Comparison of ENCODE assay signal across 19 cellular contexts in the genomic region with DNA sequence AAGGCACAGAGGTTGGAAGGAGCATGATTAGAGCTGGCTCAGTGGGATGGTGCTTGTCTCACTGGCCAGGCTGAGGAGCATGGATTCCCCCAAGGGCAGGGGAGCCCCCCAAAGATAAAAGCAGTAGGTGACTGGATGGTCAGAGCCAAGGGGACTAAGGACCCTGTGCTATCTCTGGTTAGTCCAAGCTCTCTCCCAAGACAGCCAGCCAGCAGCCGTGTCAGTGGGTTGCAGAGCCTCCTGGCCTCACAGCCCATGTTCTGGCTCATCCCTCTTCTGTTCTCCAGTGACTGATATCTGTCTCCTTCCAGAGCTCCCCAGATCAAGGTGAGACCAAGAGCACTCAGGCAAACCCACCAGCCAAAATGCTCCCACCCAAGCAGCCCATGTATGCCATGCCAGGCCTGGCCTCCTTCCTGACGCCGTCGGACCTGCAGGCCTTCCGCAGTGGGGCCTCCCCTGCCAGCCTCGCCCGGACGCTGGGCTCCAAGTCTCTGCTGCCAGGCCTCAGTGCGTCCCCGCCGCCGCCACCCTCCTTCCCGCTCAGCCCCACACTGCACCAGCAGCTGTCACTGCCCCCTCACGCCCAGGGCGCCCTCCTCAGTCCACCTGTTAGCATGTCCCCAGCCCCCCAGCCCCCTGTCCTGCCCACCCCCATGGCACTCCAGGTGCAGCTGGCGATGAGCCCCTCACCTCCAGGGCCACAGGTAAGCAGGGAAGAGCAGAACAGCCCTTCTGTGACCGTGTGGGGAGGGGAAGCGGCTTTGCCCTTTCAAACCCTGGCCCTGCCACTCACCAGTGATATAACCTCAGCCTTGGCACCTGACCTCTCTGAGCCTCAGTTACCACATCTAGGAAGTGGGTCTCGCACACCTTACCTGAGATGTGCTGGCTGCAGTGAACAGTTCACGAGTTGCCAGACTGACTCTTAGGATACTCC.
DNase-seq lines count a peak whose midpoint lies in the region; ATAC-seq and TF ChIP-seq lines count a peak whose summit lies in the region.
"Had no signal": no experiment of that assay in that cellular context is flagged by ENCODE, and none has a peak within 500 bp of the region (broad histone marks: within the 10 kb centered on the region; RNA-seq: fewer than 3 reads in every experiment).

No MANE protein-coding gene starts in this region.

- POLR2A ChIA-PET in naive thymus-derived CD8-positive, alpha-beta T cell (lab: Charles Lee), result interaction anchor here (0.9 to 5.2 kb wide), 3 partner anchors 8 to 14 kb away, joined by 4 to 56 read pairs (median 39); no protein-coding TSS in a partner anchor

- no peaks in the 10 kb centered on the region for H4K20me1 ChIP-seq in neural progenitor cell (ENCODE audit: low read depth)
- H4K20me1 ChIP-seq: BLaER1 had no signal

- H3K9ac ChIP-seq in neural progenitor cell, result no peak overlapping the region
- H3K9ac ChIP-seq: BLaER1 had no signal

- ATAC-seq in T-helper 17 cell, result no peak
- no peak for ATAC-seq in naive thymus-derived CD8-positive, alpha-beta T cell
- no peak for ATAC-seq in HG03565 (IDR thresholded peaks at IDR 0.05; ENCODE audit: unreplicated experiment)
- ATAC-seq: GM23338, PC-3 had no signal

- no peaks in the 10 kb centered on the region for H3K79me2 ChIP-seq in neural progenitor cell (ENCODE audit: low read depth)

- H3K36me3 Mint-ChIP-seq in activated naive CD4-positive, alpha-beta T cell treated with anti-CD3 and anti-CD28 coated beads, Interleukin-2, amount 10 ng/mL, durations not matched to agents 7 days and 5 days, result peaks cover 11% of the 10 kb centered on the region
- no peaks in the 10 kb centered on the region for H3K36me3 Mint-ChIP-seq in T-helper 17 cell (ENCODE audit: low read depth)
- H3K36me3 Mint-ChIP-seq in naive thymus-derived CD8-positive, alpha-beta T cell, result no peaks in the 10 kb centered on the region
- H3K36me3 Mint-ChIP-seq in type B pancreatic cell, result no peaks in the 10 kb centered on the region
- H3K36me3 Mint-ChIP-seq in neural progenitor cell, result no peaks in the 10 kb centered on the region

- H2AFZ ChIP-seq in neural progenitor cell (replicated peaks), result no peak overlapping the region
- H2AFZ ChIP-seq: GM23338 had no signal

- peaks cover 51% of the 10 kb centered on the region for H3K27me3 Mint-ChIP-seq in activated naive CD4-positive, alpha-beta T cell treated with anti-CD3 and anti-CD28 coated beads, Interleukin-2, amount 10 ng/mL, durations not matched to agents 7 days and 5 days
- H3K27me3 Mint-ChIP-seq in T-helper 17 cell (peaks cover 4% of the 10 kb centered on the region), type B pancreatic cell (peaks cover 16% of the 10 kb centered on the region), neural progenitor cell (ENCODE audit: insufficient read depth, low read depth) (peaks cover 6% of the 10 kb centered on the region)
- peaks cover 0 to 2% (median 0%) of the 10 kb centered on the region in 5 donors for H3K27me3 Mint-ChIP-seq in naive thymus-derived CD8-positive, alpha-beta T cell

- H3K27me3 ChIP-seq in neural progenitor cell, result no peaks in the 10 kb centered on the region
- H3K27me3 ChIP-seq: BLaER1 had no signal

- H3K36me3 ChIP-seq in neural progenitor cell, result no peaks in the 10 kb centered on the region
- H3K36me3 ChIP-seq: BLaER1 had no signal

- peak overlapping the region; percentile 22 for H3K27ac Mint-ChIP-seq in activated naive CD4-positive, alpha-beta T cell treated with anti-CD3 and anti-CD28 coated beads, Interleukin-2, amount 10 ng/mL, durations not matched to agents 7 days and 5 days
- H3K27ac Mint-ChIP-seq in T-helper 17 cell (peak overlapping the region; percentile 70), type B pancreatic cell (no peak overlapping the region), neural progenitor cell (no peak overlapping the region)
- H3K27ac Mint-ChIP-seq in naive thymus-derived CD8-positive, alpha-beta T cell, result peak overlapping the region; percentile 14 to 100 (median 72)
- H3K27ac Mint-ChIP-seq: GM23338 had no signal

- H3K9me3 ChIP-seq in T-helper 17 cell (ENCODE audit: control insufficient read depth, low read length, poor library complexity, severe bottlenecking) (no peaks in the 10 kb centered on the region), neural progenitor cell (ENCODE audit: low read depth) (no peaks in the 10 kb centered on the region)
- H3K9me3 ChIP-seq: BLaER1 had no signal

- no peaks in the 10 kb centered on the region for H3F3A ChIP-seq in neural progenitor cell (ENCODE audit: low read depth)

- H3K4me3 Mint-ChIP-seq in activated naive CD4-positive, alpha-beta T cell treated with anti-CD3 and anti-CD28 coated beads, Interleukin-2, amount 10 ng/mL, durations not matched to agents 7 days and 5 days, result no peak overlapping the region
- H3K4me3 Mint-ChIP-seq in T-helper 17 cell (no peak overlapping the region), type B pancreatic cell (no peak overlapping the region), neural progenitor cell (no peak overlapping the region)
- no peak overlapping the region for H3K4me3 Mint-ChIP-seq in naive thymus-derived CD8-positive, alpha-beta T cell
- H3K4me3 Mint-ChIP-seq: GM23338 had no signal

- peaks cover 54% of the 10 kb centered on the region for H3K4me1 Mint-ChIP-seq in activated naive CD4-positive, alpha-beta T cell treated with anti-CD3 and anti-CD28 coated beads, Interleukin-2, amount 10 ng/mL, durations not matched to agents 7 days and 5 days
- H3K4me1 Mint-ChIP-seq in T-helper 17 cell (peaks cover 21% of the 10 kb centered on the region), type B pancreatic cell (ENCODE audit: unreplicated experiment) (no peaks in the 10 kb centered on the region), neural progenitor cell (no peaks in the 10 kb centered on the region)
- H3K4me1 Mint-ChIP-seq in naive thymus-derived CD8-positive, alpha-beta T cell, result peaks cover 13 to 62% (median 51%) of the 10 kb centered on the region in 4 donors

- in situ Hi-C loops in KBM-7 (cut with MboI; ENCODE audit: low pct_unique_long_range_greater_than_20kb, low sequenced_read_pairs), result no loop called here

- TF ChIP-seq CTCF in type B pancreatic cell (conservative IDR thresholded peaks at IDR 0.05) (no peak), neural progenitor cell (IDR thresholded peaks at IDR 0.05) (no peak)

- no peak overlapping the region for H3K27ac ChIP-seq in neural progenitor cell
- H3K27ac ChIP-seq: BLaER1, RWPE1 had no signal

- no peak overlapping the region for H3K4me2 ChIP-seq in neural progenitor cell
- H3K4me2 ChIP-seq: GM23338 had no signal

- CTCF ChIA-PET in activated naive CD4-positive, alpha-beta T cell treated with anti-CD3 and anti-CD28 coated beads, Interleukin-2, amount 10 ng/mL, durations not matched to agents 7 days and 5 days (lab: Charles Lee), result no interaction called here

- peaks cover 4% of the 10 kb centered on the region for H3K9me3 Mint-ChIP-seq in activated naive CD4-positive, alpha-beta T cell treated with anti-CD3 and anti-CD28 coated beads, Interleukin-2, amount 10 ng/mL, durations not matched to agents 7 days and 5 days
- H3K9me3 Mint-ChIP-seq in naive thymus-derived CD8-positive, alpha-beta T cell, result no peaks in the 10 kb centered on the region
- H3K9me3 Mint-ChIP-seq in type B pancreatic cell, result no peaks in the 10 kb centered on the region
- H3K9me3 Mint-ChIP-seq in neural progenitor cell, result no peaks in the 10 kb centered on the region
- H3K9me3 Mint-ChIP-seq: GM23338 had no signal

- H3K4me3 ChIP-seq in neural progenitor cell, result no peak overlapping the region
- H3K4me3 ChIP-seq: BLaER1, GM23338 had no signal

- no peaks in the 10 kb centered on the region for H3K4me1 ChIP-seq in neural progenitor cell

- DNase-seq in activated naive CD4-positive, alpha-beta T cell treated with anti-CD3 and anti-CD28 coated beads, Interleukin-2, amount 10 ng/mL, durations not matched to agents 7 days and 5 days, result no peak
- DNase-seq in activated naive CD4-positive, alpha-beta T cell treated with anti-CD3 and anti-CD28 coated beads, Interleukin-2, amount 50 U/mL, for 16 hours, result no peak
- DNase-seq in T-helper 17 cell (no peak), type B pancreatic cell (ENCODE audit: extremely low spot score, unreplicated experiment) (peak; percentile 63), KBM-7 (no peak), neural progenitor cell (ENCODE audit: low spot score) (no peak)
- DNase-seq in naive thymus-derived CD8-positive, alpha-beta T cell, result peak in 1 of 10 donors; percentile 59
- DNase-seq: DMS 273 treated with DMSO at 0.1 percent for 48 hours, GF-D8, KG1, NCI-H1436 treated with DMSO at 0.1 percent for 48 hours, NCI-H2029 treated with DMSO at 0.1 percent for 48 hours, NCI-H510A treated with DMSO at 0.1 percent for 48 hours, NCI-H82, PC-3 had no signal

Comparison
In these comparisons a context has a peak if more than half of its experiments do, and no peak if none do; other contexts are left out.
1. H3K27ac Mint-ChIP-seq: peak in activated naive CD4-positive, alpha-beta T cell treated with anti-CD3 and anti-CD28 coated beads, Interleukin-2, amount 10 ng/mL, durations not matched to agents 7 days and 5 days (single experiment), T-helper 17 cell (single experiment) and naive thymus-derived CD8-positive, alpha-beta T cell (10 of 10); none in type B pancreatic cell (single experiment) and neural progenitor cell (single experiment).